Comparison of ENCODE assay signal across 8 cellular contexts in the genomic region with DNA sequence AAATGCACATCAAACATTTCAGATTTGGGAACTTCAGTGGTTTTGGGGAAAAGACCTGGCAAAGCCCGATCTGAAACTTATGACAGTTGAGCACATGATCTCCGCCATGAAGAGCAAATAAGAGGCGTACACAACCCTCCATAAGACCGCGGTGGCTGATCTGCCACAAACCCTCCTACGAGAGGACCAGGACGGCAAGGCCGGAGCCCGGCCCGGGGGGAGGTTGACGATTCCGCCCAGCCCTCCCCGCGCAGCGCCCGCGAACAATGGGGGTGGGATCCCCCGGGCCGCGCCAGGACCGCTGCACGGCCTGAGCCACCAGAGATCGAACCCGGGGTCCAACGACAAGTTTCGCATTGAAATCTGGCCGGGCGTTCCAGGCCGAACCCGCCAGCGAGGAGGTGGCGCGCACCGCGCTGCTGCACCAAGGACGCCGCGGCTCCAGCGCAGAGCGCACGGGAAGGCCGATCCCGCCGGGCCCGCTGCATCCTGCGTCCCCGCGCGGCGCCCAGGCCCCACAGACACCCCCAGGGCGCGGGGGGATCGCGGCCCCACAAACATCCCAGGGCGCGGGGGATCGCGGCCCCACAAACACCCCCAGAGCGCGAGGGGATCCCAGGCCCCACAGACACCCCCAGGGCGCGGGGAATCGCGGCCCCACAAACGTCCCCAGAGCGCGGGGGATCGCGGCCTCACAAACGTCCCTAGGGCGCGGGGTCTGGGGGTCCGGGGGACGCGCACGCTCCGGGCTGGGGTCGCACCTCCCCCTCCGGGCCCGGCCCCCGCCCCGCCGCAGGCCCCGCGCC. TPM values are rescaled to one million over a fixed set of nuclear protein-coding genes. Genes with fewer than 3 reads are reported as not detected.
DNase-seq lines count a peak whose midpoint lies in the region; ATAC-seq and TF ChIP-seq lines count a peak whose summit lies in the region.

No MANE protein-coding gene starts in this region.

- H3K9me3 ChIP-seq in ES-I3 (ENCODE audit: control insufficient read depth, insufficient read depth, low read length) = no peaks in the 10 kb centered on the region
- no peaks in the 10 kb centered on the region for H3K9me3 ChIP-seq in RWPE2 (ENCODE audit: severe bottlenecking)
- H3K9me3 ChIP-seq in osteoblast (ENCODE audit: low read depth, low read length) = no peaks in the 10 kb centered on the region
- H3K9me3 ChIP-seq in CD8-positive, alpha-beta memory T cell (ENCODE audit: low read length) = no peaks in the 10 kb centered on the region

- peaks cover 2 to 20% (median 4%) of the 10 kb centered on the region in 3 donors for H3K4me1 Mint-ChIP-seq in CD8-positive, alpha-beta memory T cell

- H4K20me1 ChIP-seq in osteoblast (ENCODE audit: insufficient read depth, low read length) = peaks cover 25% of the 10 kb centered on the region

- POLR2A ChIA-PET in CD8-positive, alpha-beta memory T cell (lab: Charles Lee) = no interaction called here

- H2AFZ ChIP-seq in osteoblast (ENCODE audit: low read length) = peak overlapping the region; percentile 45

- H3K79me2 ChIP-seq in osteoblast (ENCODE audit: insufficient read depth, low read length) = peaks cover 54% of the 10 kb centered on the region

- peak overlapping the region; percentile 84 for H3K4me2 ChIP-seq in osteoblast (ENCODE audit: insufficient read depth, low read length)

- H3K9me3 Mint-ChIP-seq in CD8-positive, alpha-beta memory T cell = peaks cover 0 to 9% (median 0%) of the 10 kb centered on the region in 5 donors

- H3K27ac ChIP-seq in RWPE2 (ENCODE audit: poor library complexity, severe bottlenecking) = peak overlapping the region; percentile 50
- H3K27ac ChIP-seq in foreskin keratinocyte = no peak overlapping the region
- H3K27ac ChIP-seq in osteoblast (ENCODE audit: low read depth, low read length) = peak overlapping the region; percentile 65
- no peak overlapping the region for H3K27ac ChIP-seq in CD8-positive, alpha-beta memory T cell (ENCODE audit: low read depth, low read length)

- peaks cover 18 to 48% of the 10 kb centered on the region in 2 donors for H3K27me3 Mint-ChIP-seq in CD8-positive, alpha-beta memory T cell

- no peaks in the 10 kb centered on the region for H3K27me3 ChIP-seq in RWPE2 (ENCODE audit: insufficient read depth, poor library complexity, severe bottlenecking)
- H3K27me3 ChIP-seq in foreskin keratinocyte = no peaks in the 10 kb centered on the region
- H3K27me3 ChIP-seq in osteoblast (ENCODE audit: insufficient read depth, low read length) = peaks cover 5% of the 10 kb centered on the region
- H3K27me3 ChIP-seq in CD8-positive, alpha-beta memory T cell (ENCODE audit: insufficient read depth, low read length, poor library complexity, severe bottlenecking) = no peaks in the 10 kb centered on the region

- H3K36me3 Mint-ChIP-seq in CD8-positive, alpha-beta memory T cell = no peaks in the 10 kb centered on the region

- CTCF ChIA-PET in CD8-positive, alpha-beta memory T cell (lab: Charles Lee) = no interaction called here

- H3K4me3 ChIP-seq in RWPE2 (ENCODE audit: severe bottlenecking) (peak overlapping the region; percentile 87), osteoblast (ENCODE audit: insufficient read depth, low read length) (peak overlapping the region; percentile 84)
- H3K4me3 ChIP-seq in CD8-positive, alpha-beta memory T cell (ENCODE audit: low read length) = no peak overlapping the region

- DNase-seq in RWPE2 (ENCODE audit: low spot score) (no peak), foreskin keratinocyte (peak in 1 of 2 donors; percentile 39), osteoblast (ENCODE audit: insufficient read length, low spot score, missing footprints) (peak; percentile 95), COLO829 (ENCODE audit: low spot score) (no peak), NCI-H2196 (lab: John Stamatoyannopoulos, UW; ENCODE audit: unreplicated experiment) (no peak)
- no peak for DNase-seq in CD8-positive, alpha-beta memory T cell

- no peak for TF ChIP-seq CTCF in RWPE2 (IDR thresholded peaks at IDR 0.05; ENCODE audit: poor library complexity, severe bottlenecking)
- no peak for TF ChIP-seq CTCF in foreskin keratinocyte (conservative IDR thresholded peaks at IDR 0.05)
- no peak for TF ChIP-seq CTCF in osteoblast (IDR thresholded peaks at IDR 0.05; ENCODE audit: extremely low read depth, low read depth, low read length)

- H3K4me1 ChIP-seq in ES-I3 (ENCODE audit: insufficient read depth, low read length) = peaks cover 11% of the 10 kb centered on the region; the same call in 1 of the 2 replicates
- no peaks in the 10 kb centered on the region for H3K4me1 ChIP-seq in RWPE2 (ENCODE audit: insufficient read depth, poor library complexity, severe bottlenecking)
- no peaks in the 10 kb centered on the region for H3K4me1 ChIP-seq in foreskin keratinocyte
- H3K4me1 ChIP-seq in osteoblast (ENCODE audit: insufficient read depth, low read length) = peaks cover 36% of the 10 kb centered on the region
- H3K4me1 ChIP-seq in CD8-positive, alpha-beta memory T cell (ENCODE audit: insufficient read depth, low read length) = no peaks in the 10 kb centered on the region

- H3K36me3 ChIP-seq in ES-I3 (ENCODE audit: insufficient read depth, low read length) (no peaks in the 10 kb centered on the region), RWPE2 (ENCODE audit: low read depth) (no peaks in the 10 kb centered on the region), osteoblast (ENCODE audit: insufficient read depth, low read length) (no peaks in the 10 kb centered on the region)
- H3K36me3 ChIP-seq in CD8-positive, alpha-beta memory T cell (ENCODE audit: insufficient read depth, low read length) = no peaks in the 10 kb centered on the region

- ATAC-seq in RWPE2 (ENCODE audit: low read depth) (peak; percentile 51; the same call in 1 of the 3 replicates), foreskin keratinocyte (peak; percentile 49), HG03457 (IDR thresholded peaks at IDR 0.05; ENCODE audit: unreplicated experiment) (no peak)

- H3K9ac ChIP-seq in ES-I3 (ENCODE audit: low read depth, low read length) = peak overlapping the region; percentile 82

- peak overlapping the region in 1 of 7 donors; percentile 74 for H3K4me3 Mint-ChIP-seq in CD8-positive, alpha-beta memory T cell

- H3K27ac Mint-ChIP-seq in CD8-positive, alpha-beta memory T cell = no peak overlapping the region

RNA-seq across cellular contexts. Expression of a gene that starts 0.6 kb away (rescaled TPM):
- total RNA-seq in foreskin keratinocyte (4.7 and 5.0 TPM in 2 replicates), osteoblast (32.4 and 36.9 TPM in 2 replicates)
- polyA plus RNA-seq in foreskin keratinocyte = 1.2 and 1.3 TPM in 2 replicates
- total RNA-seq in CD8-positive, alpha-beta memory T cell = under 1 TPM; 0.44 to 0.55 TPM
- polyA plus RNA-seq in CD8-positive, alpha-beta memory T cell = 1.1 TPM

Comparison
In these comparisons a context has a peak if more than half of its experiments do, and no peak if none do; other contexts are left out.
1. H3K27ac ChIP-seq: peak in RWPE2 (single experiment) and osteoblast (single experiment); none in foreskin keratinocyte (single experiment) and CD8-positive, alpha-beta memory T cell (single experiment).